19 cellular contexts compared by ENCODE assay signal in genomic region chr22:21945453-21946261, GRCh38. TPM values are rescaled to one million over a fixed set of nuclear protein-coding genes. Genes with fewer than 3 reads are reported as not detected.
A peak's percentile ranks its signal among the peaks of the same experiment; 100 is the strongest.
DNase-seq lines count a peak whose midpoint lies in the region; ATAC-seq, FAIRE-seq and TF ChIP-seq lines count a peak whose summit lies in the region.
"Had no signal": no experiment of that assay in that cellular context is flagged by ENCODE, and none has a peak within 500 bp of the region (broad histone marks: within the 10 kb centered on the region; RNA-seq: fewer than 3 reads in every experiment).

No MANE protein-coding gene starts in this region.

- H3K4me3 Mint-ChIP-seq in WTC11 = no peak overlapping the region
- H3K4me3 Mint-ChIP-seq: activated CD4-positive, alpha-beta memory T cell treated with anti-CD3 and anti-CD28 coated beads, Interleukin-2, amount 10 ng/mL, durations not matched to agents 7 days and 5 days; endodermal cell; stimulated activated memory B cell treated with anti-CD40 and anti-IgM and Interleukin-4, amounts not matched to agents 10 μg/mL and 1 μg/mL and 100 μg/mL, for 72 hours had no signal

- 88% methylated on average over 3 of the region's 13 CpGs; no CpG with 5 or more reads in 1 of the 2 donors for WGBS in gastroesophageal sphincter (ENCODE audit: low coverage in 1 of 2), 2 donors
- WGBS in small intestine, 3 donors = 58 to 84% (median 69%) methylated on average over 12 to 13 of the region's 13 CpGs

- peak overlapping the region; percentile 97 for H3K4me2 ChIP-seq in BLaER1

- H3K9me3 Mint-ChIP-seq in WTC11 = no peaks in the 10 kb centered on the region
- H3K9me3 Mint-ChIP-seq: activated CD4-positive, alpha-beta memory T cell treated with anti-CD3 and anti-CD28 coated beads, Interleukin-2, amount 10 ng/mL, durations not matched to agents 7 days and 5 days; endodermal cell; stimulated activated memory B cell treated with anti-CD40 and anti-IgM and Interleukin-4, amounts not matched to agents 10 μg/mL and 1 μg/mL and 100 μg/mL, for 72 hours had no signal

- peaks cover 6% of the 10 kb centered on the region for H3K36me3 Mint-ChIP-seq in WTC11

- H3K36me3 ChIP-seq in BLaER1 (peaks cover 28% of the 10 kb centered on the region), gastroesophageal sphincter (peaks cover 0 to 30% of the 10 kb centered on the region in 2 donors), small intestine (ENCODE audit: control insufficient read depth in 2 of 2, insufficient read depth in 2 of 2, low read length in 2 of 2) (no peaks in the 10 kb centered on the region)

- TF ChIP-seq CTCF in WTC11 (IDR thresholded peaks at IDR 0.05) (no peak), gastroesophageal sphincter (IDR thresholded peaks at IDR 0.05) (no peak)

- peaks cover 4% of the 10 kb centered on the region for H3K27me3 Mint-ChIP-seq in WTC11 (ENCODE audit: low read depth)
- H3K27me3 Mint-ChIP-seq: activated CD4-positive, alpha-beta memory T cell treated with anti-CD3 and anti-CD28 coated beads, Interleukin-2, amount 10 ng/mL, durations not matched to agents 7 days and 5 days; stimulated activated memory B cell treated with anti-CD40 and anti-IgM and Interleukin-4, amounts not matched to agents 10 μg/mL and 1 μg/mL and 100 μg/mL, for 72 hours had no signal

- no peak for FAIRE-seq in small intestine (lab: Jason Lieb, UNC)

- CTCF ChIA-PET in WTC11 (lab: Charles Lee) = interaction anchor here (9.1 kb wide), 1 partner anchor 8 kb away, joined by 121 read pairs; no protein-coding TSS in a partner anchor

- H3K27me3 ChIP-seq in BLaER1 (no peaks in the 10 kb centered on the region), gastroesophageal sphincter (no peaks in the 10 kb centered on the region), small intestine (ENCODE audit: control insufficient read depth in 2 of 2, insufficient read depth in 2 of 2, low read length in 2 of 2) (no peaks in the 10 kb centered on the region)

- H3K4me3 ChIP-seq in BLaER1 = no peak overlapping the region
- no peak overlapping the region for H3K4me3 ChIP-seq in gastroesophageal sphincter
- no peak overlapping the region for H3K4me3 ChIP-seq in small intestine (ENCODE audit: low read depth in 1 of 2, low read length in 2 of 2)

- no peaks in the 10 kb centered on the region; the same call in 1 of the 2 replicates for H4K20me1 ChIP-seq in BLaER1

- no peak overlapping the region for H3K9ac ChIP-seq in BLaER1
- H3K9ac ChIP-seq: parathyroid adenoma had no signal

- POLR2A ChIA-PET in WTC11 (lab: Charles Lee) = no interaction called here

- H3K9me3 ChIP-seq in BLaER1 = no peaks in the 10 kb centered on the region
- no peaks in the 10 kb centered on the region for H3K9me3 ChIP-seq in gastroesophageal sphincter
- H3K9me3 ChIP-seq in small intestine (ENCODE audit: control insufficient read depth, low read depth) = no peaks in the 10 kb centered on the region

- H3K4me1 ChIP-seq in BLaER1 (peaks cover 100% of the 10 kb centered on the region), gastroesophageal sphincter (peaks cover 0 to 98% (median 51%) of the 10 kb centered on the region in 3 donors), small intestine (ENCODE audit: control insufficient read depth in 2 of 2, insufficient read depth in 1 of 2, low read depth in 1 of 2, low read length in 1 of 2) (no peaks in the 10 kb centered on the region)
- H3K4me1 ChIP-seq: parathyroid adenoma had no signal

- ATAC-seq in WTC11 (no peak), gastroesophageal sphincter (no peak), GM19328 (IDR thresholded peaks at IDR 0.05; ENCODE audit: unreplicated experiment) (no peak), GM18498 (IDR thresholded peaks at IDR 0.05; ENCODE audit: unreplicated experiment) (no peak), GM18868 (IDR thresholded peaks at IDR 0.05; ENCODE audit: unreplicated experiment) (no peak)
- ATAC-seq: stimulated activated memory B cell treated with anti-CD40 and anti-IgM and Interleukin-4, amounts not matched to agents 10 μg/mL and 1 μg/mL and 100 μg/mL, for 72 hours had no signal

- TF ChIP-seq POLR2A in gastroesophageal sphincter (IDR thresholded peaks at IDR 0.05) = no peak

- no peak for TF ChIP-seq EP300 in gastroesophageal sphincter (IDR thresholded peaks at IDR 0.05)

- H3K4me1 Mint-ChIP-seq in WTC11 = peaks cover 17% of the 10 kb centered on the region

- 0 out of 2 replicates have a peak overlapping the region, but pooled peaks have one; percentile 29 for H3K27ac Mint-ChIP-seq in WTC11
- H3K27ac Mint-ChIP-seq: activated CD4-positive, alpha-beta memory T cell treated with anti-CD3 and anti-CD28 coated beads, Interleukin-2, amount 10 ng/mL, durations not matched to agents 7 days and 5 days; endodermal cell; stimulated activated memory B cell treated with anti-CD40 and anti-IgM and Interleukin-4, amounts not matched to agents 10 μg/mL and 1 μg/mL and 100 μg/mL, for 72 hours had no signal

- H3K27ac ChIP-seq in BLaER1 (peak overlapping the region; percentile 90; the same call in 1 of the 2 replicates), gastroesophageal sphincter (peak overlapping the region in 3 of 4 donors; percentile 71 to 93 (median 76)), small intestine (ENCODE audit: low read depth in 1 of 2, low read length in 1 of 2) (peak overlapping the region in 1 of 2 donors; percentile 4)
- H3K27ac ChIP-seq: VCaP had no signal

- no peak for DNase-seq in WTC11 (ENCODE audit: low spot score)
- peak; percentile 65 for DNase-seq in small intestine
- DNase-seq in DMS 273 (lab: John Stamatoyannopoulos, UW; ENCODE audit: unreplicated experiment) = no peak
- DNase-seq: activated CD4-positive, alpha-beta memory T cell treated with anti-CD3 and anti-CD28 coated beads, Interleukin-2, amount 10 ng/mL, durations not matched to agents 7 days and 5 days; activated T-cell treated with anti-CD3 and anti-CD28 coated beads, Interleukin-2, amount 50 U/mL, for 48 hours; central memory CD4-positive, alpha-beta T cell; endodermal cell; NCI-H1930; NCI-H510A treated with DMSO at 0.1 percent for 48 hours; SHP77 treated with DMSO at 0.1 percent for 48 hours; T-helper 1 cell had no signal

TF ChIP-seq in WTC11, 78 proteins besides CTCF, POLR2A, EP300 and RAD21 (continues in another document):
- TF ChIP-seq SMAD4 (CRISPR knock-in tag; IDR thresholded peaks at IDR 0.05) (no peak), NR2C2 (CRISPR knock-in tag; IDR thresholded peaks at IDR 0.05) (no peak), STAT6 (CRISPR knock-in tag; conservative IDR thresholded peaks at IDR 0.05; ENCODE audit: low read depth) (no peak), USF1 (CRISPR knock-in tag; IDR thresholded peaks at IDR 0.05) (no peak), CDX4 (CRISPR knock-in tag; IDR thresholded peaks at IDR 0.05; ENCODE audit: borderline replicate concordance) (no peak), ZNF512 (CRISPR knock-in tag; IDR thresholded peaks at IDR 0.05; ENCODE audit: borderline replicate concordance) (no peak)

RNA-seq across cellular contexts. Expression of gene PPM1F, which starts 7.0 kb away (rescaled TPM):
- total RNA-seq in WTC11 (2021) (23.9 to 30.6 TPM (median 28.6 TPM) in 3 replicates), gastroesophageal sphincter (10 to 100 TPM; 22.9 to 78.0 (median 36.8) TPM)
- 10 to 100 TPM in 1 of 3 donors, 1 to 10 TPM in 2; 1.8 to 16.7 (median 4.6) TPM for polyA plus RNA-seq in small intestine

RNA-seq across cellular contexts. Expression of gene TOP3B, which starts 36.9 kb away (rescaled TPM):
- 52.5 to 68.6 TPM (median 52.7 TPM) in 3 replicates for total RNA-seq in WTC11 (2021)
- total RNA-seq in gastroesophageal sphincter = 10 to 100 TPM in 3 of 4 donors, 1 to 10 TPM in 1; 8.9 to 24.9 (median 18.6) TPM
- polyA plus RNA-seq in small intestine = 10 to 100 TPM; 12.0 to 15.0 (median 14.1) TPM
